ENCODE assay signal across 36 cellular contexts in genomic region chr11:117780456-117780855, GRCh38. TPM values are rescaled to one million over a fixed set of nuclear protein-coding genes. Genes with fewer than 3 reads are reported as not detected.
"Had no signal": no experiment of that assay in that cellular context is flagged by ENCODE, and none has a peak within 500 bp of the region (broad histone marks: within the 10 kb centered on the region; RNA-seq: fewer than 3 reads in every experiment).

No MANE protein-coding gene starts in this region.

- H3K36me3 ChIP-seq: adrenal gland, brain microvascular endothelial cell, breast epithelium had no signal

- H3K9me3 ChIP-seq: adrenal gland, body of pancreas, breast epithelium had no signal

- H3K9me3 Mint-ChIP-seq: activated CD4-positive, alpha-beta memory T cell treated with anti-CD3 and anti-CD28 coated beads for 36 hours; activated CD4-positive, alpha-beta T cell treated with anti-CD3 and anti-CD28 coated beads, Interleukin-2, amount 10 ng/mL, durations not matched to agents 24 days and 14 days; activated CD8-positive, alpha-beta T cell treated with anti-CD3 and anti-CD28 coated beads for 36 hours; activated naive CD4-positive, alpha-beta T cell treated with anti-CD3 and anti-CD28 coated beads for 36 hours; activated naive CD4-positive, alpha-beta T cell treated with anti-CD3 and anti-CD28 coated beads, Interleukin-2, amount 50 U/mL, for 72 hours; activated naive CD8-positive, alpha-beta T cell treated with anti-CD3 and anti-CD28 coated beads for 36 hours; activated T-cell treated with anti-CD3 and anti-CD28 coated beads, Interleukin-2, amount 50 U/mL, for 4 hours; activated T-cell treated with anti-CD3 and anti-CD28 coated beads, Interleukin-2, amount 50 U/mL, for 72 hours; activated T-helper 1 cell treated with anti-CD3 and anti-CD28 coated beads, Interleukin-12 subunit alpha, Interleukin-12 subunit beta, Interleukin-2, Interleukin-4 antibody, amounts not matched to agents 30 ng/mL and 10 ng/mL and 1 ng/mL, durations not matched to agents 14 hours and 24 hours and 36 hours; activated T-helper 17 cell treated with anti-CD3 and anti-CD28 coated beads, Interleukin-2, amount 50 U/mL, for 72 hours; T-helper 1 cell treated with Interleukin-12 subunit alpha and Interleukin-12 subunit beta and Interleukin-4 antibody, amounts not matched to agents 30 μg/mL and 1 μg/mL, for 36 hours; T-helper 2 cell treated with Interferon-gamma antibody and Interleukin-4, amounts not matched to agents 5 μg/mL and 100 μg/mL, for 36 hours had no signal

- H3K4me1 Mint-ChIP-seq: activated CD4-positive, alpha-beta T cell treated with anti-CD3 and anti-CD28 coated beads, Interleukin-2, amount 10 ng/mL, durations not matched to agents 24 days and 14 days; activated naive CD8-positive, alpha-beta T cell treated with anti-CD3 and anti-CD28 coated beads for 36 hours; activated T-helper 17 cell treated with anti-CD3 and anti-CD28 coated beads, Interleukin-2, amount 50 U/mL, for 72 hours had no signal

- H3K27ac Mint-ChIP-seq: activated CD4-positive, alpha-beta memory T cell treated with anti-CD3 and anti-CD28 coated beads for 36 hours; activated CD4-positive, alpha-beta T cell treated with anti-CD3 and anti-CD28 coated beads, Interleukin-2, amount 10 ng/mL, durations not matched to agents 24 days and 14 days; activated CD8-positive, alpha-beta T cell treated with anti-CD3 and anti-CD28 coated beads for 36 hours; activated naive CD4-positive, alpha-beta T cell treated with anti-CD3 and anti-CD28 coated beads for 36 hours; activated naive CD4-positive, alpha-beta T cell treated with anti-CD3 and anti-CD28 coated beads, Interleukin-2, amount 50 U/mL, for 72 hours; activated naive CD8-positive, alpha-beta T cell treated with anti-CD3 and anti-CD28 coated beads for 36 hours; activated T-cell treated with anti-CD3 and anti-CD28 coated beads, Interleukin-2, amount 50 U/mL, for 72 hours; activated T-helper 1 cell treated with anti-CD3 and anti-CD28 coated beads, Interleukin-12 subunit alpha, Interleukin-12 subunit beta, Interleukin-2, Interleukin-4 antibody, amounts not matched to agents 30 ng/mL and 10 ng/mL and 1 ng/mL, durations not matched to agents 14 hours and 24 hours and 36 hours; activated T-helper 17 cell treated with anti-CD3 and anti-CD28 coated beads, Interleukin-2, amount 50 U/mL, for 72 hours; T-helper 1 cell treated with Interleukin-12 subunit alpha and Interleukin-12 subunit beta and Interleukin-4 antibody, amounts not matched to agents 30 μg/mL and 1 μg/mL, for 36 hours; T-helper 2 cell treated with Interferon-gamma antibody and Interleukin-4, amounts not matched to agents 5 μg/mL and 100 μg/mL, for 36 hours had no signal

- H3K4me3 Mint-ChIP-seq: activated CD4-positive, alpha-beta memory T cell treated with anti-CD3 and anti-CD28 coated beads for 36 hours; activated CD4-positive, alpha-beta T cell treated with anti-CD3 and anti-CD28 coated beads, Interleukin-2, amount 10 ng/mL, durations not matched to agents 24 days and 14 days; activated CD8-positive, alpha-beta T cell treated with anti-CD3 and anti-CD28 coated beads for 36 hours; activated naive CD4-positive, alpha-beta T cell treated with anti-CD3 and anti-CD28 coated beads for 36 hours; activated naive CD8-positive, alpha-beta T cell treated with anti-CD3 and anti-CD28 coated beads for 36 hours; activated T-cell treated with anti-CD3 and anti-CD28 coated beads, Interleukin-2, amount 50 U/mL, for 4 hours; activated T-cell treated with anti-CD3 and anti-CD28 coated beads, Interleukin-2, amount 50 U/mL, for 72 hours; activated T-helper 1 cell treated with anti-CD3 and anti-CD28 coated beads, Interleukin-12 subunit alpha, Interleukin-12 subunit beta, Interleukin-2, Interleukin-4 antibody, amounts not matched to agents 30 ng/mL and 10 ng/mL and 1 ng/mL, durations not matched to agents 14 hours and 24 hours and 36 hours; activated T-helper 17 cell treated with anti-CD3 and anti-CD28 coated beads, Interleukin-2, amount 50 U/mL, for 72 hours; T-helper 1 cell treated with Interleukin-12 subunit alpha and Interleukin-12 subunit beta and Interleukin-4 antibody, amounts not matched to agents 30 μg/mL and 1 μg/mL, for 36 hours; T-helper 2 cell treated with Interferon-gamma antibody and Interleukin-4, amounts not matched to agents 5 μg/mL and 100 μg/mL, for 36 hours had no signal

- H3K36me3 Mint-ChIP-seq: activated CD4-positive, alpha-beta memory T cell treated with anti-CD3 and anti-CD28 coated beads for 36 hours; activated naive CD4-positive, alpha-beta T cell treated with anti-CD3 and anti-CD28 coated beads, Interleukin-2, amount 50 U/mL, for 72 hours; activated naive CD8-positive, alpha-beta T cell treated with anti-CD3 and anti-CD28 coated beads for 36 hours had no signal

- ATAC-seq: activated CD4-positive, CD25-positive, alpha-beta regulatory T cell treated with anti-CD3 and anti-CD28 coated beads, Interleukin-2, amount 50 U/mL, for 24 hours; activated CD8-positive, alpha-beta T cell treated with anti-CD3 and anti-CD28 coated beads for 36 hours; activated naive CD4-positive, alpha-beta T cell treated with anti-CD3 and anti-CD28 coated beads, Interleukin-2, amount 50 U/mL, for 72 hours; activated T-cell treated with anti-CD3 and anti-CD28 coated beads, Interleukin-2, amount 50 U/mL, for 4 hours; activated T-cell treated with anti-CD3 and anti-CD28 coated beads, Interleukin-2, amount 50 U/mL, for 72 hours; activated T-helper 17 cell treated with anti-CD3 and anti-CD28 coated beads, Interleukin-2, amount 50 U/mL, for 72 hours; body of pancreas had no signal

- H3K4me3 ChIP-seq: adrenal gland, body of pancreas, breast epithelium had no signal

- H3K27me3 ChIP-seq: body of pancreas had no signal

- H3K27ac ChIP-seq: adrenal gland, body of pancreas, brain microvascular endothelial cell, breast epithelium, VCaP had no signal

- H3K4me1 ChIP-seq: adrenal gland, body of pancreas, breast epithelium had no signal

- DNase-seq: activated CD4-positive, alpha-beta memory T cell treated with anti-CD3 and anti-CD28 coated beads for 36 hours; activated CD4-positive, alpha-beta T cell treated with anti-CD3 and anti-CD28 coated beads for 1 hour; activated CD4-positive, alpha-beta T cell treated with anti-CD3 and anti-CD28 coated beads for 4 hours; activated CD4-positive, alpha-beta T cell treated with anti-CD3 and anti-CD28 coated beads, Interleukin-2, amount 10 ng/mL, durations not matched to agents 24 days and 14 days; activated CD4-positive, alpha-beta T cell treated with anti-CD3 and anti-CD28 coated beads, Interleukin-2, amount 50 U/mL, for 1 hour; activated CD4-positive, alpha-beta T cell treated with anti-CD3 and anti-CD28 coated beads, Interleukin-2, amount 50 U/mL, for 4 hours; activated CD4-positive, CD25-positive, alpha-beta regulatory T cell; activated CD8-positive, alpha-beta memory T cell treated with anti-CD3 and anti-CD28 coated beads, Interleukin-2, amount 50 U/mL, for 4 hours; activated CD8-positive, alpha-beta T cell treated with anti-CD3 and anti-CD28 coated beads for 36 hours; activated effector memory CD4-positive, alpha-beta T cell treated with anti-CD3 and anti-CD28 coated beads, Interleukin-2, amount 50 U/mL, for 16 hours; activated gamma-delta T cell treated with Interleukin-2 at 50 U/mL for 16 hours; activated naive CD4-positive, alpha-beta T cell; activated naive CD4-positive, alpha-beta T cell treated with anti-CD3 and anti-CD28 coated beads for 36 hours; activated naive CD4-positive, alpha-beta T cell treated with anti-CD3 and anti-CD28 coated beads, Interleukin-2, amount 50 U/mL, for 16 hours; activated naive CD8-positive, alpha-beta T cell treated with anti-CD3 and anti-CD28 coated beads for 36 hours; activated T-cell treated with anti-CD3 and anti-CD28 coated beads for 4 hours; activated T-cell treated with anti-CD3 and anti-CD28 coated beads, Interleukin-2, amount 50 U/mL, for 1 hour; activated T-cell treated with anti-CD3 and anti-CD28 coated beads, Interleukin-2, amount 50 U/mL, for 4 hours; activated T-cell treated with anti-CD3 and anti-CD28 coated beads, Interleukin-2, amount 50 U/mL, for 72 hours; adrenal gland; amniotic stem cell; body of pancreas; brain microvascular endothelial cell; central memory CD4-positive, alpha-beta T cell; T-helper 1 cell; T-helper 2 cell; T-helper 9 cell had no signal

RNA-seq across cellular contexts. Expression of gene DSCAML1, which starts 16.6 kb away (rescaled TPM):
- total RNA-seq: activated T-cell treated with anti-CD3 and anti-CD28 coated beads, Interleukin-2, amount 50 U/mL, for 4 hours; activated T-helper 1 cell treated with anti-CD3 and anti-CD28 coated beads, Interleukin-12 subunit alpha, Interleukin-12 subunit beta, Interleukin-2, Interleukin-4 antibody, amounts not matched to agents 30 ng/mL and 10 ng/mL and 1 ng/mL, durations not matched to agents 14 hours and 24 hours and 36 hours had no signal

RNA-seq across cellular contexts. Expression of gene FXYD2, which starts 44.1 kb away (rescaled TPM):
- total RNA-seq: activated CD4-positive, alpha-beta memory T cell treated with anti-CD3 and anti-CD28 coated beads for 36 hours; astrocyte had no signal
